In the genomic region with DNA sequence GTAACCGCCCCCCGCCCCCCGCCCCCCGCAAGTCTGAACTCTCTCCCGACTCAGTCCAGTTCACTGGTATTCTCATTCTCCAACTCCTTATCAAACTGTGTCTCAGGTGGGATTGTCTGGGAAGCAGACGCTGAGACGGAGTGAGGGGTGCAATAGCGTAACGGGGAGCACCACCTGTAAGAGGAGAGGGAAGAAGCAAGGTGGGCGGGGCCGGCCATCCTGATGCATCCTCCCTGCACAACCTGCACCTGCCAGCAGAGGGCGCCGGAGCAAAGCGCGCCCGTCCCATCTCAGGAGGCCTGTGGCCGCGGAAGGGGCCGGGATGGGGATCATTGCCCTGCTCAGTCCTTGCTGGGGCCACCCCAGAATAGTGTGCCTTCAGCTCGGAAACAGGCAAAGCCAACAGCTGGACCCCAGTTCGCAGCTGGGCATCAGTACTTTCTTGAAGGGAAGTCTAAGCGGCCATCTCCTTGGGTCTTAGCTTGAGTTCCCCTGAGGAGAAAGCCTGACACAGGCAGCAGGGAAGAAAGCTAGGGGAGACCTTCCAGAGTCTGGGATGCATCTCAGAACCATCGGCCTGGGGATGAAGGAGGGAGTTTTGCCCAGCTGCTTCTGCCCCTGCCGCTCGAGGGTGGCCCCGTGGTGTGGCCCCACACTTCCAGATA, we compare ENCODE assay signal across 8 cellular contexts.
DNase-seq lines count a peak whose midpoint lies in the region; ATAC-seq, FAIRE-seq and TF ChIP-seq lines count a peak whose summit lies in the region.

No MANE protein-coding gene starts in this region.

- TF ChIP-seq EP300 in H1 (IDR thresholded peaks at IDR 0.05; ENCODE audit: borderline replicate concordance in 1 of 2, low read depth in 2 of 2, low read length in 2 of 2), result no peak

- H2BK120ac ChIP-seq in H1 (replicated peaks; ENCODE audit: low read depth, low read length), result no peak overlapping the region

- no peaks in the 10 kb centered on the region for H3K79me1 ChIP-seq in H1 (ENCODE audit: low read depth, low read length)

- DNase-seq in DMS53 treated with DMSO at 0.1 percent for 48 hours (lab: John Stamatoyannopoulos, UW; ENCODE audit: unreplicated experiment), result peak; percentile 46
- peak; percentile 58 to 92 for DNase-seq in HAP-1 (ENCODE audit: low spot score in 2 of 2)
- DNase-seq in NCI-H2196 (lab: John Stamatoyannopoulos, UW; ENCODE audit: unreplicated experiment), result peak; percentile 65
- peak; percentile 78 to 82 for DNase-seq in activated CD4-positive, alpha-beta T cell treated with anti-CD3 and anti-CD28 coated beads, Interleukin-2, amount 50 U/mL, for 48 hours
- DNase-seq in H1 (ENCODE audit: low read depth in 1 of 2, low spot score in 2 of 2), result peak in 1 of 2 experiments; percentile 99
- DNase-seq in naive thymus-derived CD8-positive, alpha-beta T cell, result peak; percentile 11 to 69 (median 41)
- DNase-seq in thoracic aorta (ENCODE audit: low spot score), result no peak

- H4K20me1 ChIP-seq in H1 (replicated peaks in 1 of 2; ENCODE audit: control insufficient read depth in 1 of 2, insufficient read depth in 2 of 2, low read length in 2 of 2), result peaks cover 0 to 6% of the 10 kb centered on the region in 2 experiments

- no peak overlapping the region for H2BK20ac ChIP-seq in H1 (ENCODE audit: low read length)

- H3K27ac ChIP-seq in H1 (ENCODE audit: low read depth, low read length) (no peak overlapping the region), thoracic aorta (no peak overlapping the region)

- no peaks in the 10 kb centered on the region for H3K36me3 Mint-ChIP-seq in naive thymus-derived CD8-positive, alpha-beta T cell

- H2BK5ac ChIP-seq in H1 (ENCODE audit: low read depth, low read length), result no peak overlapping the region

- no peak overlapping the region; the same call in 1 of the 2 replicates for H2BK15ac ChIP-seq in H1 (ENCODE audit: low read length)

- FAIRE-seq in H1 (lab: Jason Lieb, UNC), result peak; percentile 78

- no peaks in the 10 kb centered on the region; the same call in 1 of the 2 replicates for H3K27me3 ChIP-seq in HAP-1 (ENCODE audit: low read depth)
- H3K27me3 ChIP-seq in H1 (replicated peaks in 1 of 4; ENCODE audit: control insufficient read depth in 3 of 4, extremely low read depth in 1 of 4, insufficient read depth in 3 of 4, low read length in 3 of 4), result peaks cover 0 to 32% (median 20%) of the 10 kb centered on the region in 4 experiments; a peak in 6 of 7 replicates
- peaks cover 7% of the 10 kb centered on the region for H3K27me3 ChIP-seq in thoracic aorta (replicated peaks; ENCODE audit: insufficient read depth)

- H3K23ac ChIP-seq in H1 (ENCODE audit: insufficient read length), result no peak overlapping the region

- H3K9ac ChIP-seq in H1 (replicated peaks in 1 of 4; ENCODE audit: extremely low read depth in 1 of 4, low read depth in 3 of 4, low read length in 3 of 4), result no peak overlapping the region

- peaks cover 9 to 49% (median 40%) of the 10 kb centered on the region in 5 donors for H3K27me3 Mint-ChIP-seq in naive thymus-derived CD8-positive, alpha-beta T cell

- no peak for TF ChIP-seq POLR2A in H1 (IDR thresholded peaks at IDR 0.05; ENCODE audit: control extremely low read depth in 1 of 2, low read depth in 2 of 2, low read length in 2 of 2)

- no peak overlapping the region for H2BK12ac ChIP-seq in H1 (ENCODE audit: low read depth, low read length)

- H3K9me3 ChIP-seq in HAP-1 (no peaks in the 10 kb centered on the region), H1 (ENCODE audit: insufficient read depth in 2 of 2, low read depth in 1 of 2, low read length in 1 of 2) (no peaks in the 10 kb centered on the region), thoracic aorta (no peaks in the 10 kb centered on the region)

- H4K5ac ChIP-seq in H1 (ENCODE audit: insufficient read length, low read depth, low read length), result no peak overlapping the region

- H3K4me1 ChIP-seq in HAP-1 (peaks cover 17% of the 10 kb centered on the region), H1 (replicated peaks in 1 of 4; ENCODE audit: control insufficient read depth in 3 of 4, insufficient read depth in 4 of 4, low read length in 3 of 4) (peaks cover 0 to 19% (median 13%) of the 10 kb centered on the region in 4 experiments; a peak in 6 of 7 replicates), thoracic aorta (ENCODE audit: control insufficient read depth in 1 of 2, low read depth in 2 of 2) (peaks cover 2 to 5% of the 10 kb centered on the region in 2 donors)

- no peaks in the 10 kb centered on the region for H3K79me2 ChIP-seq in H1 (ENCODE audit: control insufficient read depth in 1 of 2, insufficient read depth in 2 of 2, low read length in 2 of 2)

- in situ Hi-C loops in HAP-1 (cut with MboI; ENCODE audit: low sequenced_read_pairs), result loop anchor here (5.0 kb wide), 1 partner anchor 380 kb away; no protein-coding TSS in a partner anchor

- no peaks in the 10 kb centered on the region for H3K36me3 ChIP-seq in HAP-1 (replicated peaks)
- no peaks in the 10 kb centered on the region for H3K36me3 ChIP-seq in H1 (ENCODE audit: control insufficient read depth in 2 of 4, insufficient read depth in 4 of 4, low read length in 3 of 4)
- no peaks in the 10 kb centered on the region for H3K36me3 ChIP-seq in thoracic aorta

- POLR2A ChIA-PET in H1 (lab: Charles Lee; ENCODE audit: partially characterized antibody), result interaction anchor here (1.0 to 3.6 kb wide), 10 partner anchors 9 to 387 kb away, joined by 5 to 51 read pairs (median 25); a partner anchor contains a TSS
- POLR2A ChIA-PET in naive thymus-derived CD8-positive, alpha-beta T cell (lab: Charles Lee), result no interaction called here

- peak overlapping the region; percentile 4; the same call in 1 of the 2 replicates for H4K8ac ChIP-seq in H1 (ENCODE audit: extremely low read depth, insufficient read depth, low read length)

- ATAC-seq in naive thymus-derived CD8-positive, alpha-beta T cell, result peak; percentile 39 to 59
- ATAC-seq in thoracic aorta (ENCODE audit: insufficient number of reproducible peaks, low FRiP score, low read depth) (no peak), GM18861 (IDR thresholded peaks at IDR 0.05; ENCODE audit: unreplicated experiment) (no peak)

- no peak overlapping the region for H3K56ac ChIP-seq in H1 (replicated peaks; ENCODE audit: insufficient read length, low read depth, low read length)

- peak; percentile 52 to 61 for TF ChIP-seq RAD21 in H1 (IDR thresholded peaks at IDR 0.05 in 1 of 2, conservative IDR thresholded peaks at IDR 0.05 in 1 of 2; ENCODE audit: low read depth in 2 of 2, low read length in 2 of 2)

- TF ChIP-seq CTCF in H1 (IDR thresholded peaks at IDR 0.05; ENCODE audit: control extremely low read depth in 1 of 3, insufficient read depth in 1 of 3, low read depth in 1 of 3, low read length in 3 of 3), result peak in 2 of 3 experiments; percentile 94 to 99; a peak in 3 of 4 replicates
- peak; percentile 80 for TF ChIP-seq CTCF in thoracic aorta (IDR thresholded peaks at IDR 0.05)

- H3K14ac ChIP-seq in H1 (ENCODE audit: insufficient read length), result no peak overlapping the region

- no peak overlapping the region for H4K91ac ChIP-seq in H1 (replicated peaks; ENCODE audit: insufficient read length, low read length)

- CTCF ChIA-PET in H1 (lab: Charles Lee; ENCODE audit: partially characterized antibody), result interaction anchor here (0.6 to 23.5 kb wide), 38 partner anchors 11 to 614 kb away, joined by 3 to 434 read pairs (median 4); no protein-coding TSS in a partner anchor

- no peak overlapping the region for H3K18ac ChIP-seq in H1 (ENCODE audit: extremely low read depth, low read length)

- peaks cover 2 to 8% (median 5%) of the 10 kb centered on the region in 4 donors for H3K4me1 Mint-ChIP-seq in naive thymus-derived CD8-positive, alpha-beta T cell

- no peak overlapping the region for H2AFZ ChIP-seq in H1 (ENCODE audit: low read length)

- H3K4me2 ChIP-seq in H1 (ENCODE audit: insufficient read depth in 1 of 2, low read depth in 2 of 2, low read length in 2 of 2), result peak overlapping the region; percentile 76 to 92

- no peak overlapping the region for H3K4me3 ChIP-seq in HAP-1
- peak overlapping the region in 3 of 4 experiments; percentile 28 to 54 (median 36); a peak in 6 of 8 replicates for H3K4me3 ChIP-seq in H1 (ENCODE audit: extremely low read depth in 1 of 4, insufficient read depth in 2 of 4, low read depth in 3 of 4, low read length in 4 of 4)
- H3K4me3 ChIP-seq in thoracic aorta, result no peak overlapping the region

- H2AK5ac ChIP-seq in H1 (ENCODE audit: low read depth, low read length), result no peak overlapping the region

- 27% methylated on average over 21 of the region's 26 CpGs; no CpG with 5 or more reads in 1 of the 2 experiments for WGBS in H1 (ENCODE audit: extremely low coverage in 1 of 2, insufficient coverage in 1 of 2, insufficient read length in 1 of 2, insufficient replicate concordance in 2 of 2, low coverage in 1 of 2, low lambda C conversion rate in 2 of 2, missing lambda C conversion rate in 1 of 2), 2 experiments

- peaks cover 11% of the 10 kb centered on the region; the same call in 1 of the 2 replicates for H3K23me2 ChIP-seq in H1 (ENCODE audit: low read depth, low read length)

- no peak overlapping the region for H3K27ac Mint-ChIP-seq in naive thymus-derived CD8-positive, alpha-beta T cell

- H3K9me3 Mint-ChIP-seq in naive thymus-derived CD8-positive, alpha-beta T cell, result no peaks in the 10 kb centered on the region

- H3K4me3 Mint-ChIP-seq in naive thymus-derived CD8-positive, alpha-beta T cell, result no peak overlapping the region

- H3K4ac ChIP-seq in H1 (replicated peaks; ENCODE audit: insufficient read length, low read depth, low read length), result no peak overlapping the region

TF ChIP-seq in H1, 55 proteins besides CTCF, POLR2A, EP300 and RAD21:
- 0 out of 2 replicates have a peak, but pooled peaks have one; percentile 10 for TF ChIP-seq JUND (IDR thresholded peaks at IDR 0.05; ENCODE audit: low read length)
- no peak for TF ChIP-seq EGR1 (IDR thresholded peaks at IDR 0.05; ENCODE audit: borderline replicate concordance, low read depth, low read length)
- no peak for TF ChIP-seq BCL11A (IDR thresholded peaks at IDR 0.05; ENCODE audit: low read depth in 2 of 2, low read length in 2 of 2)
- peak; percentile 25 for TF ChIP-seq TAF7 (optimal IDR thresholded peaks at IDR 0.05; ENCODE audit: borderline replicate concordance, low read depth, low read length)
- TF ChIP-seq CREB1 (IDR thresholded peaks at IDR 0.05), result peak; percentile 67
- peak in 1 of 2 experiments; percentile 78; a peak in 2 of 4 replicates for TF ChIP-seq SIN3A (conservative IDR thresholded peaks at IDR 0.05 in 1 of 2, IDR thresholded peaks at IDR 0.05 in 1 of 2; ENCODE audit: low read depth in 1 of 2, low read length in 2 of 2)
TF ChIP-seq in H1: peak in this region for 4.

Comparison
In these comparisons a context has a peak if more than half of its experiments do, and no peak if none do; other contexts are left out.
1. H3K4me3 ChIP-seq: peak in H1 (3 of 4); none in HAP-1 (single experiment) and thoracic aorta (single experiment).
2. ATAC-seq: peak in naive thymus-derived CD8-positive, alpha-beta T cell (2 of 2); none in thoracic aorta (single experiment) and GM18861 (single experiment).